ENCODE assay signal across 2 cellular contexts in genomic region chr9:130627896-130628792, GRCh38.
TF ChIP-seq lines count a peak whose summit lies in the region.

No MANE protein-coding gene starts in this region.

TF ChIP-seq in IMR-90, 13 proteins besides CTCF, POLR2A, EP300 and RAD21:
- no peak for TF ChIP-seq USF2 (IDR thresholded peaks at IDR 0.05; ENCODE audit: low read depth, low read length)
- no peak for TF ChIP-seq MAZ (IDR thresholded peaks at IDR 0.05; ENCODE audit: borderline replicate concordance, low read depth, low read length)
- TF ChIP-seq RCOR1 (IDR thresholded peaks at IDR 0.05; ENCODE audit: insufficient replicate concordance, low read length) = no peak
- no peak for TF ChIP-seq CHD1 (IDR thresholded peaks at IDR 0.05; ENCODE audit: low read depth, low read length)
- TF ChIP-seq BHLHE40 (IDR thresholded peaks at IDR 0.05; ENCODE audit: low read depth, low read length) = no peak
- no peak for TF ChIP-seq SMC3 (IDR thresholded peaks at IDR 0.05; ENCODE audit: low read depth, low read length)
- TF ChIP-seq CEBPB (IDR thresholded peaks at IDR 0.05; ENCODE audit: low read depth, low read length) = no peak

TF ChIP-seq in HepG2, 621 proteins besides CTCF, POLR2A, EP300 and RAD21:
- TF ChIP-seq FOXP4 (CRISPR knock-in tag; IDR thresholded peaks at IDR 0.05) (no peak), ZNF432 (CRISPR knock-in tag; IDR thresholded peaks at IDR 0.05; ENCODE audit: borderline replicate concordance) (no peak), ZFP82 (CRISPR knock-in tag; IDR thresholded peaks at IDR 0.05; ENCODE audit: borderline replicate concordance) (no peak), SPEN (CRISPR knock-in tag; IDR thresholded peaks at IDR 0.05; ENCODE audit: low read depth) (no peak), BCL3 (CRISPR knock-in tag; IDR thresholded peaks at IDR 0.05) (no peak), ZNF891 (CRISPR knock-in tag; IDR thresholded peaks at IDR 0.05) (no peak), CBX1 (IDR thresholded peaks at IDR 0.05; ENCODE audit: low read depth) (no peak), RORA (CRISPR knock-in tag; IDR thresholded peaks at IDR 0.05) (no peak), MIXL1 (CRISPR knock-in tag; IDR thresholded peaks at IDR 0.05) (no peak), SSRP1 (CRISPR knock-in tag; IDR thresholded peaks at IDR 0.05) (no peak), ZBTB4 (CRISPR knock-in tag; IDR thresholded peaks at IDR 0.05; ENCODE audit: borderline replicate concordance) (no peak), ZBTB10 (CRISPR knock-in tag; IDR thresholded peaks at IDR 0.05; ENCODE audit: borderline replicate concordance) (no peak), CREB1 (IDR thresholded peaks at IDR 0.05) (no peak), CREB1 (CRISPR knock-in tag; IDR thresholded peaks at IDR 0.05) (no peak), ETS1 (CRISPR knock-in tag; IDR thresholded peaks at IDR 0.05) (no peak), POGZ (CRISPR knock-in tag; IDR thresholded peaks at IDR 0.05) (no peak), AKNA (CRISPR knock-in tag; IDR thresholded peaks at IDR 0.05; ENCODE audit: borderline replicate concordance) (no peak), ZNF17 (CRISPR knock-in tag; IDR thresholded peaks at IDR 0.05) (no peak), ZNF263 (CRISPR knock-in tag; IDR thresholded peaks at IDR 0.05) (no peak)
